Comparison of ENCODE assay signal across 21 cellular contexts in genomic region chr9:27586200-27586599, GRCh38.
A peak's percentile ranks its signal among the peaks of the same experiment; 100 is the strongest.
DNase-seq lines count a peak whose midpoint lies in the region; ATAC-seq and TF ChIP-seq lines count a peak whose summit lies in the region.
"Had no signal": no experiment of that assay in that cellular context is flagged by ENCODE, and none has a peak within 500 bp of the region (broad histone marks: within the 10 kb centered on the region; RNA-seq: fewer than 3 reads in every experiment).

No MANE protein-coding gene starts in this region.

- no peak overlapping the region for H3K27ac ChIP-seq in OCI-LY3 (ENCODE audit: low read length)
- peak overlapping the region; percentile 48 for H3K27ac ChIP-seq in neutrophil
- H3K27ac ChIP-seq in effector memory CD4-positive, alpha-beta T cell (ENCODE audit: insufficient read depth, low read length, poor library complexity, severe bottlenecking) = no peak overlapping the region
- H3K27ac ChIP-seq: BLaER1, epithelial cell of prostate, gastroesophageal sphincter, tibial nerve had no signal

- TF ChIP-seq CTCF in OCI-LY3 (IDR thresholded peaks at IDR 0.05; ENCODE audit: low read depth, low read length) (no peak), neutrophil (IDR thresholded peaks at IDR 0.05) (no peak)

- no peaks in the 10 kb centered on the region for H3K36me3 ChIP-seq in OCI-LY3 (replicated peaks; ENCODE audit: low read depth, low read length)
- no peaks in the 10 kb centered on the region for H3K36me3 ChIP-seq in neutrophil
- H3K36me3 ChIP-seq in effector memory CD4-positive, alpha-beta T cell (ENCODE audit: control insufficient read depth, insufficient read depth, low read length) = no peaks in the 10 kb centered on the region
- H3K36me3 ChIP-seq: BLaER1, gastroesophageal sphincter, tibial nerve had no signal

- H3K27me3 ChIP-seq in OCI-LY3 (ENCODE audit: low read depth, low read length) (no peaks in the 10 kb centered on the region), neutrophil (no peaks in the 10 kb centered on the region)
- peaks cover 4% of the 10 kb centered on the region for H3K27me3 ChIP-seq in effector memory CD4-positive, alpha-beta T cell (replicated peaks; ENCODE audit: control insufficient read depth, insufficient read depth, low read length, poor library complexity, severe bottlenecking)
- H3K27me3 ChIP-seq: BLaER1, gastroesophageal sphincter, tibial nerve had no signal

- peak overlapping the region; percentile 30 for H3K4me2 ChIP-seq in OCI-LY3 (ENCODE audit: low read length)
- H3K4me2 ChIP-seq: BLaER1, SK-N-SH had no signal

- H3K79me2 ChIP-seq in OCI-LY3 (ENCODE audit: low read length) = no peaks in the 10 kb centered on the region

- H3K9ac ChIP-seq in OCI-LY3 (ENCODE audit: low read length) = no peak overlapping the region
- H3K9ac ChIP-seq: BLaER1, SK-N-SH had no signal

- ATAC-seq in GM18868 (IDR thresholded peaks at IDR 0.05; ENCODE audit: unreplicated experiment) (peak; percentile 55), HG02759 (IDR thresholded peaks at IDR 0.05; ENCODE audit: unreplicated experiment) (peak; percentile 42), HG03520 (IDR thresholded peaks at IDR 0.05; ENCODE audit: unreplicated experiment) (no peak)
- ATAC-seq: gastroesophageal sphincter; left lobe of liver; stimulated activated naive B cell treated with anti-CD40 and anti-IgM and Interleukin-4, amounts not matched to agents 10 μg/mL and 1 μg/mL and 100 μg/mL, for 72 hours had no signal

- H2AFZ ChIP-seq in OCI-LY3 (ENCODE audit: low read depth, low read length) = 0 out of 2 replicates have a peak overlapping the region, but pooled peaks have one; percentile 36

- H4K20me1 ChIP-seq in OCI-LY3 (ENCODE audit: insufficient read depth, low read length) = no peaks in the 10 kb centered on the region
- H4K20me1 ChIP-seq: BLaER1 had no signal

- no peak for DNase-seq in NCI-H146 (lab: John Stamatoyannopoulos, UW)
- no peak for DNase-seq in effector memory CD4-positive, alpha-beta T cell
- DNase-seq: activated CD4-positive, alpha-beta T cell treated with anti-CD3 and anti-CD28 coated beads, Interleukin-2, amount 50 U/mL, for 1 hour; activated naive CD4-positive, alpha-beta T cell treated with anti-CD3 and anti-CD28 coated beads, Interleukin-2, amount 10 ng/mL, durations not matched to agents 7 days and 5 days; activated T-cell treated with anti-CD3 and anti-CD28 coated beads for 4 hours; NCI-H1694 treated with DMSO at 0.1 percent for 48 hours; NCI-H446; posterior cingulate gyrus; SK-N-SH; stimulated activated naive B cell treated with anti-CD40 and anti-IgM and Interleukin-4, amounts not matched to agents 10 μg/mL and 1 μg/mL and 100 μg/mL, for 72 hours had no signal

- H3K9me3 ChIP-seq in OCI-LY3 (ENCODE audit: insufficient read depth, low read length) (no peaks in the 10 kb centered on the region), neutrophil (no peaks in the 10 kb centered on the region)
- H3K9me3 ChIP-seq in effector memory CD4-positive, alpha-beta T cell (ENCODE audit: control insufficient read depth, low read length) = no peaks in the 10 kb centered on the region
- H3K9me3 ChIP-seq: gastroesophageal sphincter, SK-N-SH, tibial nerve had no signal

- H3K4me3 ChIP-seq in OCI-LY3 (ENCODE audit: low read length) = no peak overlapping the region
- H3K4me3 ChIP-seq in neutrophil (ENCODE audit: low read depth in 1 of 2, low read length in 1 of 2) = no peak overlapping the region
- H3K4me3 ChIP-seq in effector memory CD4-positive, alpha-beta T cell (ENCODE audit: insufficient read depth, low read depth, low read length, poor library complexity, severe bottlenecking) = no peak overlapping the region
- H3K4me3 ChIP-seq: BLaER1, coronary artery, gastroesophageal sphincter, tibial nerve had no signal

- H3K4me1 ChIP-seq in OCI-LY3 (ENCODE audit: low read length) (peaks cover 12% of the 10 kb centered on the region; the same call in 1 of the 2 replicates), neutrophil (ENCODE audit: control insufficient read depth in 1 of 2, insufficient read depth in 1 of 2, low read depth in 1 of 2, low read length in 1 of 2) (peaks cover 31 to 48% of the 10 kb centered on the region in 2 experiments)
- no peaks in the 10 kb centered on the region for H3K4me1 ChIP-seq in effector memory CD4-positive, alpha-beta T cell (ENCODE audit: control insufficient read depth, insufficient read depth, low read length, poor library complexity, severe bottlenecking)
- H3K4me1 ChIP-seq: gastroesophageal sphincter, tibial nerve had no signal
